8 cellular contexts compared by ENCODE assay signal in the genomic region with DNA sequence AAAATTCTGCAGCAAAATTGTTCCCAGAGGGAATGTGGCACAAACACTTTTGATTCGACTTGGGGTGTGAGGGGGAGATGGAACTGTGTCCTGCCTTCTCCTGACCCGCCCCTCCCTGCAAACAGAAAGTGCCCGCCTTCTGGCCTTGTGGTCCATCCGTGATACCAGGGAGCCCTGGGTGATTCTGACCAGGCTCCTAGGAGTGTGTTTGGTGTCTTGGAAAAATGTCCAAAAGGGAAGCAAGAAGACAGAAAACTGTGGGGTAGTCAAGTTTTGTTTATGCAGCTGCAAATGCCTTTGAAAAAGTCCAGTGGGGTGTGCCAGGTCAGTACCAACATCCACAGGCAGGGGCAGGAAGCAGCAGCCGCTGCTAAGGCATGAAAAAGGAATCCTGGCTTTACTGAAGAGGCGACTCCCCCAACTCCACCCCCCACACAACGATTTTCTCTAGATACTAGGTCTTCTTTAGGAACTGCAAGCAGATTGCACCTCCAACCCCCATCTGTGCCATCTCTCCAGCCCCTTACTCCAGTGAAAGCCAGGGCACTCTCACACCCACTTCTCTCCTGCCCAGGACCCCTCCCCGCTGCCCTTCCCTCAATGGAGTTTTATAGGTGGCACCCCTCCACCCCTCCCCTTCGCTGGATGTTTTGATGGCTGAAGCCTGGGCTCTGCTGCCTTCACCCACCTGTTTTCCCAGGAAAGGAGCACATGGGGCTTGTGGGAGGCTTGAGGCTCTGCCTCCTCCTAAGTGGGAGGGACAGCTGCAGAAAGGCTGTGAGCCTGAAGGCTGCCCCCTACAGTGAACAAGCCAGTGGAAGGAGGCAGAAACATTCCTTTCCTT.
DNase-seq lines count a peak whose midpoint lies in the region; ATAC-seq and TF ChIP-seq lines count a peak whose summit lies in the region.

No MANE protein-coding gene starts in this region.

- H3K9me3 ChIP-seq in cardiac muscle cell (ENCODE audit: low read depth), result no peaks in the 10 kb centered on the region
- no peaks in the 10 kb centered on the region for H3K9me3 ChIP-seq in naive thymus-derived CD4-positive, alpha-beta T cell (ENCODE audit: control insufficient read depth in 2 of 3, low read length in 3 of 3)

- CTCF ChIA-PET in naive thymus-derived CD4-positive, alpha-beta T cell (lab: Charles Lee), result no interaction called here

- no peaks in the 10 kb centered on the region for H3K36me3 ChIP-seq in cardiac muscle cell
- H3K36me3 ChIP-seq in naive thymus-derived CD4-positive, alpha-beta T cell (ENCODE audit: control insufficient read depth in 2 of 3, insufficient read depth in 3 of 3, low read length in 3 of 3), result no peaks in the 10 kb centered on the region

- intact Hi-C loops in Right ventricle myocardium inferior (cut with DNase I), result loop anchor here (5.0 kb wide), 1 partner anchor 131 kb away; a partner anchor contains a TSS
- intact Hi-C loops in naive thymus-derived CD4-positive, alpha-beta T cell (cut with micrococcal nuclease), result no loop called here

- H3K9me3 Mint-ChIP-seq in naive thymus-derived CD4-positive, alpha-beta T cell, result no peaks in the 10 kb centered on the region

- peak; percentile 41 for TF ChIP-seq CTCF in cardiac muscle cell (IDR thresholded peaks at IDR 0.05; ENCODE audit: low read depth, low read length)

- no peak for ATAC-seq in Right ventricle myocardium inferior
- ATAC-seq in naive thymus-derived CD4-positive, alpha-beta T cell, result no peak

- POLR2A ChIA-PET in naive thymus-derived CD4-positive, alpha-beta T cell (lab: Charles Lee), result interaction anchor here (0.7 kb wide), 1 partner anchor 237 kb away, joined by 4 read pairs; no protein-coding TSS in a partner anchor

- no peaks in the 10 kb centered on the region for H3K36me3 Mint-ChIP-seq in naive thymus-derived CD4-positive, alpha-beta T cell

- peaks cover 11 to 26% (median 15%) of the 10 kb centered on the region in 7 donors for H3K4me1 Mint-ChIP-seq in naive thymus-derived CD4-positive, alpha-beta T cell

- peak; percentile 31 to 52 for DNase-seq in cardiac muscle cell (ENCODE audit: low read depth in 1 of 2, low spot score in 1 of 2)
- DNase-seq in Right ventricle myocardium inferior (ENCODE audit: missing footprints), result no peak
- peak; percentile 72 for DNase-seq in islet precursor cell
- DNase-seq in NCI-H1105 (lab: John Stamatoyannopoulos, UW), result no peak
- DNase-seq in activated CD4-positive, alpha-beta T cell treated with anti-CD3 and anti-CD28 coated beads, Interleukin-2, amount 50 U/mL, for 1 hour, result no peak
- no peak for DNase-seq in activated naive CD4-positive, alpha-beta T cell treated with Interleukin-2 at 50 U/mL for 16 hours
- DNase-seq in naive thymus-derived CD4-positive, alpha-beta T cell, result no peak

- no peak overlapping the region for H3K4me3 Mint-ChIP-seq in naive thymus-derived CD4-positive, alpha-beta T cell

- H3K4me1 ChIP-seq in cardiac muscle cell (ENCODE audit: low read depth), result peaks cover 14% of the 10 kb centered on the region
- H3K4me1 ChIP-seq in naive thymus-derived CD4-positive, alpha-beta T cell (ENCODE audit: control insufficient read depth in 2 of 2, insufficient read depth in 2 of 2, low read length in 2 of 2), result peaks cover 0 to 16% of the 10 kb centered on the region in 2 donors

- H3K27ac Mint-ChIP-seq in naive thymus-derived CD4-positive, alpha-beta T cell, result no peak overlapping the region

- H3K27ac ChIP-seq in cardiac muscle cell, result no peak overlapping the region
- H3K27ac ChIP-seq in angular gyrus (ENCODE audit: low read depth, low read length), result peak overlapping the region; percentile 7
- no peak overlapping the region for H3K27ac ChIP-seq in naive thymus-derived CD4-positive, alpha-beta T cell (ENCODE audit: low read depth, low read length)

- H3K27me3 Mint-ChIP-seq in naive thymus-derived CD4-positive, alpha-beta T cell, result peaks cover 0 to 8% (median 0%) of the 10 kb centered on the region in 5 donors

- no peaks in the 10 kb centered on the region for H3K27me3 ChIP-seq in cardiac muscle cell
- H3K27me3 ChIP-seq in naive thymus-derived CD4-positive, alpha-beta T cell (ENCODE audit: control insufficient read depth in 2 of 2, insufficient read depth in 2 of 2, low read length in 2 of 2), result no peaks in the 10 kb centered on the region

- H3K4me3 ChIP-seq in cardiac muscle cell, result no peak overlapping the region
- H3K4me3 ChIP-seq in naive thymus-derived CD4-positive, alpha-beta T cell (ENCODE audit: low read length), result no peak overlapping the region

Comparison
In these comparisons a context has a peak if more than half of its experiments do, and no peak if none do; other contexts are left out.
1. DNase-seq: peak in cardiac muscle cell (2 of 2) and islet precursor cell (single experiment); none in Right ventricle myocardium inferior (single experiment), NCI-H1105 (single experiment), activated CD4-positive, alpha-beta T cell treated with anti-CD3 and anti-CD28 coated beads, Interleukin-2, amount 50 U/mL, for 1 hour (single experiment), activated naive CD4-positive, alpha-beta T cell treated with Interleukin-2 at 50 U/mL for 16 hours (single experiment) and naive thymus-derived CD4-positive, alpha-beta T cell (0 of 9).